In the genomic region with DNA sequence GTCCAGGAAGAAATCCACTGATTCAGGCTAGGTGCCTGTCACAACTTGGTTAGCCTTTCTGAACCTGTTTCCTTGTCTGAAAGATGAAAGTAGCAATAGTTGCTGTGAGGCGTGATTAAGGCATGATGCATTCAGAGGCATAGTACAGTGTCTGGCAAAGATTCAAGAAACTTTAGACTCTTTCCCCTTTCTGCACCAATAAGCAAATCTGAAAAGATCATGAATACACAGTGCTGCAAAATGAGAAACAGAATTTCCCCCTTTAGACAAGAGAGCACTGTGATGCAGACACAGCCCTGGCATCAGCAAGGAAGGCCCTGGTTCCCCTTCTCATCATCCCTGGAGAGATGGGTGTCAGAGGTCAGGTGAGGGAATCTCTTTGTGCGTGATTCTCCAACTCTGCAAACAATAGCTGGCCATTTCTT, we compare ENCODE assay signal across 8 cellular contexts. TPM values are rescaled to one million over a fixed set of nuclear protein-coding genes. Genes with fewer than 3 reads are reported as not detected.
DNase-seq lines count a peak whose midpoint lies in the region; ATAC-seq and TF ChIP-seq lines count a peak whose summit lies in the region.

No MANE protein-coding gene starts in this region.

- H3K9me3 Mint-ChIP-seq in H9, result peaks cover 0 to 4% of the 10 kb centered on the region in 2 experiments; a peak in 1 of 5 replicates

- H2BK20ac ChIP-seq in H9 (ENCODE audit: low read depth, low read length, poor library complexity, severe bottlenecking), result no peak overlapping the region

- H3K9ac ChIP-seq in H9 (ENCODE audit: extremely low read depth, insufficient read length, low read length), result no peak overlapping the region

- H3K27me3 Mint-ChIP-seq in H9 (ENCODE audit: low read depth), result no peaks in the 10 kb centered on the region; the same call in 1 of the 2 replicates

- DNase-seq in breast epithelium (ENCODE audit: low spot score in 2 of 2), result no peak
- DNase-seq in pons (ENCODE audit: low spot score), result peak; percentile 70
- no peak for DNase-seq in H9
- DNase-seq in NCI-H2081 treated with DMSO at 0.1 percent for 48 hours (lab: John Stamatoyannopoulos, UW), result no peak
- no peak for DNase-seq in islet precursor cell
- DNase-seq in activated naive CD4-positive, alpha-beta T cell (lab: John Stamatoyannopoulos, UW), result no peak

- ATAC-seq in GM19025 (IDR thresholded peaks at IDR 0.05; ENCODE audit: low read depth, unreplicated experiment) (peak; percentile 62), HG03108 (IDR thresholded peaks at IDR 0.05; ENCODE audit: unreplicated experiment) (peak; percentile 56)

- no peaks in the 10 kb centered on the region for H3K23me2 ChIP-seq in H9 (ENCODE audit: insufficient read length, low read depth, low read length, poor library complexity, severe bottlenecking)

- no peak overlapping the region for H3K56ac ChIP-seq in H9 (ENCODE audit: insufficient read length, low read depth, low read length)

- no peak overlapping the region for H3K4me2 ChIP-seq in H9 (ENCODE audit: insufficient read depth, insufficient read length, low read length)

- no peak overlapping the region for H2BK12ac ChIP-seq in H9 (ENCODE audit: insufficient read length, low read depth, low read length)

- no peaks in the 10 kb centered on the region for H3K79me1 ChIP-seq in H9 (ENCODE audit: insufficient read depth, low read depth, low read length, poor library complexity, severe bottlenecking)

- peak overlapping the region; percentile 74 to 75 for H3K27ac ChIP-seq in breast epithelium
- H3K27ac ChIP-seq in H9 (ENCODE audit: insufficient read length, low read depth, low read length), result no peak overlapping the region

- no peak overlapping the region for H4K8ac ChIP-seq in H9 (replicated peaks; ENCODE audit: insufficient read length, low read depth, low read length)

- no peaks in the 10 kb centered on the region for H3K79me2 ChIP-seq in H9 (ENCODE audit: insufficient read depth, low read length)

- H3K9me3 ChIP-seq in breast epithelium, result no peaks in the 10 kb centered on the region
- no peaks in the 10 kb centered on the region for H3K9me3 ChIP-seq in H9 (ENCODE audit: control insufficient read depth, low read depth, low read length)

- no peak overlapping the region for H3K4me3 Mint-ChIP-seq in H9

- TF ChIP-seq POLR2A in breast epithelium (IDR thresholded peaks at IDR 0.05), result no peak

- H2AFZ ChIP-seq in H9 (ENCODE audit: low read length), result no peak overlapping the region

- no peak overlapping the region for H3K27ac Mint-ChIP-seq in H9

- intact Hi-C loops in breast epithelium (cut with DNase I; ENCODE audit: low total_unique reads), result no loop called here

- no peak overlapping the region for H4K91ac ChIP-seq in H9 (ENCODE audit: insufficient read length, low read depth, low read length)

- no peak overlapping the region for H2AK5ac ChIP-seq in H9 (ENCODE audit: insufficient read length, low read length)

- H3K4me1 Mint-ChIP-seq in H9, result peaks cover 12 to 16% of the 10 kb centered on the region in 2 experiments

- no peak overlapping the region for H2BK5ac ChIP-seq in H9 (ENCODE audit: insufficient read length, low read length)

- H3K18ac ChIP-seq in H9 (ENCODE audit: insufficient read length, low read depth, low read length), result no peak overlapping the region

- no peak overlapping the region for H3T11ph ChIP-seq in H9 (ENCODE audit: low read length)

- no peak overlapping the region for H3K14ac ChIP-seq in H9 (ENCODE audit: insufficient read depth, low read length)

- peaks cover 10 to 16% of the 10 kb centered on the region in 2 donors for H3K4me1 ChIP-seq in breast epithelium
- peaks cover 4% of the 10 kb centered on the region; the same call in 1 of the 2 replicates for H3K4me1 ChIP-seq in H9 (ENCODE audit: insufficient read depth, low read length)

- no peak overlapping the region for H2BK120ac ChIP-seq in H9 (ENCODE audit: low read depth, low read length, poor library complexity, severe bottlenecking)

- no peak overlapping the region for H4K5ac ChIP-seq in H9 (ENCODE audit: insufficient read length, low read depth, low read length)

- H3K23ac ChIP-seq in H9 (ENCODE audit: insufficient read length, low read depth, low read length), result no peak overlapping the region

- no peaks in the 10 kb centered on the region for H4K20me1 ChIP-seq in H9 (ENCODE audit: control insufficient read depth, insufficient read depth, insufficient read length)

- TF ChIP-seq CTCF in breast epithelium (IDR thresholded peaks at IDR 0.05), result no peak
- TF ChIP-seq CTCF in H9 (conservative IDR thresholded peaks at IDR 0.05), result no peak

- H3K4me3 ChIP-seq in breast epithelium, result no peak overlapping the region

- H3K27me3 ChIP-seq in breast epithelium, result no peaks in the 10 kb centered on the region
- H3K27me3 ChIP-seq in H9 (ENCODE audit: insufficient read depth, low read length), result no peaks in the 10 kb centered on the region

- WGBS in H9 (ENCODE audit: extremely low coverage, insufficient read length, low lambda C conversion rate), result no CpG with 5 or more reads among the region's 2 CpGs

- no peak overlapping the region for H2BK15ac ChIP-seq in H9 (ENCODE audit: low read depth, low read length)

- H3K4ac ChIP-seq in H9 (ENCODE audit: low read depth, low read length), result no peak overlapping the region

- no peaks in the 10 kb centered on the region for H3K36me3 ChIP-seq in breast epithelium

- no peaks in the 10 kb centered on the region; a peak in 2 of 7 replicates for H3K36me3 Mint-ChIP-seq in H9 (ENCODE audit: insufficient read depth in 1 of 3, low read depth in 3 of 3)

RNA-seq across cellular contexts. Expression of a gene that starts 41.9 kb away (rescaled TPM):
- 10 to 100 TPM; 24.0 to 37.6 (median 25.6) TPM for total RNA-seq in breast epithelium
- total RNA-seq in H9 (2021), result 3.8 and 4.0 TPM in 2 replicates
